15 cellular contexts compared by ENCODE assay signal in the genomic region with DNA sequence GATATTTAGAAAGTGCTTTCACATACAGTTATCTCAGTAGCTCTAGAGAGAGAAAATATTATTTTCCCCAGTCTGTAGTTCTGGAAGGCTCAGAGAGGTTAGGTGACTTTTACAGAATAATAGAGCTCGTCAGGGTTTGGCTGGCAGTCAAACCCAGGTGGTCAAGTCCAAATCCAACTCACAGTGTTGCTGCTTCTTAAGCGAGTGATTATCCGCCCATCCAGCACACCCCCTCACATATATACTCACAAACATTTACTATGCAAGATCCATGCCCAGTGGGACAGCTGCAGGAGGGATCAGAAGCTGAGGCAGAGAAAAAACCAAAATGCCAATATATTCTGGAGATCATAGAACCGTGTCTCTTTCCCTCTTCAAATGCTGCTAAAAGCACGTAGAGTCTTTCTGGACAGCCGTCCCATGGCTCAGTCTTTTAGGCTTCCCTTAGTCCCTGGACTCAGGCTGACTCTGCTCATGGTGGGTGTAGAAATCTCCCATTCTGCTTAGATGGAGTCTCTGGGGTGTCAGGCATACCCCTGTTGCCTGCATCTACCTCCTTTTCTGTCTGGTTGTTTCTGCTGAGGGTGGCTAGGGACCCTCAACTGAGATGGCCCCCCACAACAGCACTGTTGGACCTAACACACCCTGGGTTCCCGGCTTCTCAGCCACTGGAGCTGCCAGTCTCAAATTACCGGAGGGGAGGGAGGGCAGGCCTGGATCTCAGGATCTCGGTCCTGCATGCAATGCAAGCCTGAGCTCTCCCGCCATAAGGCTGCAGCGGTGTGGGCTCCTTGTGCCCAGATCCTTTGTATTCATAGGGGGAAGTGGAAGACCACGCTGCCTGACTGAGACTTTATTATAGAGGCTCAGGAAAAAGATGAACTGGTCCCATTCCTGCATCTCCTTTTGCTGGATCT. TPM values are rescaled to one million over a fixed set of nuclear protein-coding genes. Genes with fewer than 3 reads are reported as not detected.
DNase-seq lines count a peak whose midpoint lies in the region; ATAC-seq, FAIRE-seq and TF ChIP-seq lines count a peak whose summit lies in the region.
"Had no signal": no experiment of that assay in that cellular context is flagged by ENCODE, and none has a peak within 500 bp of the region (broad histone marks: within the 10 kb centered on the region; RNA-seq: fewer than 3 reads in every experiment).

A gene with protein sequence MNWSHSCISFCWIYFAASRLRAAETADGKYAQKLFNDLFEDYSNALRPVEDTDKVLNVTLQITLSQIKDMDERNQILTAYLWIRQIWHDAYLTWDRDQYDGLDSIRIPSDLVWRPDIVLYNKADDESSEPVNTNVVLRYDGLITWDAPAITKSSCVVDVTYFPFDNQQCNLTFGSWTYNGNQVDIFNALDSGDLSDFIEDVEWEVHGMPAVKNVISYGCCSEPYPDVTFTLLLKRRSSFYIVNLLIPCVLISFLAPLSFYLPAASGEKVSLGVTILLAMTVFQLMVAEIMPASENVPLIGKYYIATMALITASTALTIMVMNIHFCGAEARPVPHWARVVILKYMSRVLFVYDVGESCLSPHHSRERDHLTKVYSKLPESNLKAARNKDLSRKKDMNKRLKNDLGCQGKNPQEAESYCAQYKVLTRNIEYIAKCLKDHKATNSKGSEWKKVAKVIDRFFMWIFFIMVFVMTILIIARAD (plus strand): TSS at position 743 of the 917 bp plus-strand sequence. CDS start 135 bp downstream, at position 878.

- FAIRE-seq in keratinocyte (lab: Jason Lieb, UNC) (no peak), frontal cortex (lab: Jason Lieb, UNC) (no peak)

- intact Hi-C loops in left cardiac atrium (cut with DNase I) = no loop called here
- intact Hi-C loops in CD8-positive, alpha-beta T cell (cut with DNase I, micrococcal nuclease) = no loop called here

- no peak for ATAC-seq in left cardiac atrium
- ATAC-seq in CD8-positive, alpha-beta T cell = no peak
- ATAC-seq: body of pancreas had no signal

- peaks cover 29% of the 10 kb centered on the region for H3K4me1 ChIP-seq in ACC112 (ENCODE audit: control insufficient read depth, insufficient read depth, low read length, unreplicated experiment)
- peaks cover 19% of the 10 kb centered on the region for H3K4me1 ChIP-seq in HUES48 (ENCODE audit: control insufficient read depth, insufficient read depth, low read length)
- peaks cover 23% of the 10 kb centered on the region for H3K4me1 ChIP-seq in keratinocyte (ENCODE audit: control insufficient read depth, extremely low read depth, insufficient read depth, low read length)
- H3K4me1 ChIP-seq in CD8-positive, alpha-beta T cell (ENCODE audit: insufficient read depth, low read length) = no peaks in the 10 kb centered on the region

- H3K27ac Mint-ChIP-seq in CD8-positive, alpha-beta T cell = no peak within 1 kb of the TSS

- H3K9ac ChIP-seq in HUES48 (ENCODE audit: low read depth, low read length) (no peak within 1 kb of the TSS), keratinocyte (ENCODE audit: control insufficient read depth, extremely low read depth, insufficient read depth, low read length) (no peak within 1 kb of the TSS)

- H3K9me3 Mint-ChIP-seq in CD8-positive, alpha-beta T cell = no peaks in the 10 kb centered on the region

- H3K36me3 ChIP-seq in ACC112 (ENCODE audit: insufficient read depth, low read length) (no peaks in the 10 kb centered on the region), HUES48 (ENCODE audit: control insufficient read depth, insufficient read depth, low read length) (no peaks in the 10 kb centered on the region), keratinocyte (ENCODE audit: control insufficient read depth in 2 of 2, extremely low read depth in 1 of 2, insufficient read depth in 2 of 2, low read length in 2 of 2) (no peaks in the 10 kb centered on the region)
- no peaks in the 10 kb centered on the region for H3K36me3 ChIP-seq in CD8-positive, alpha-beta T cell (ENCODE audit: insufficient read depth, low read length)
- H3K36me3 ChIP-seq: gastrocnemius medialis had no signal

- H3K9me3 ChIP-seq in HUES48 (ENCODE audit: control insufficient read depth, insufficient read depth, low read length) (no peaks in the 10 kb centered on the region), keratinocyte (ENCODE audit: control insufficient read depth, low read depth, low read length) (no peaks in the 10 kb centered on the region)
- H3K9me3 ChIP-seq in CD8-positive, alpha-beta T cell (ENCODE audit: low read length) = no peaks in the 10 kb centered on the region
- H3K9me3 ChIP-seq: body of pancreas, gastrocnemius medialis had no signal

- peak; percentile 67 for DNase-seq in SK-N-DZ (ENCODE audit: low spot score)
- no peak for DNase-seq in keratinocyte (ENCODE audit: low read depth, low spot score)
- DNase-seq in left cardiac atrium = no peak
- DNase-seq in HUDEP-2 (lab: John Stamatoyannopoulos, UW; ENCODE audit: unreplicated experiment in 76 of 76) = no peak
- DNase-seq in CD8-positive, alpha-beta T cell = no peak
- DNase-seq in frontal cortex (ENCODE audit: low spot score in 2 of 2) = no peak
- DNase-seq: activated gamma-delta T cell; body of pancreas; effector CD8-positive, alpha-beta T cell; NCI-H1105; NK-92 treated with Interleukin-12 subunit alpha and Interleukin-12 subunit beta, amount 100 ng/mL, for 24 hours; stimulated activated CD4-positive, alpha-beta T cell treated with anti-CD3 and anti-CD28 coated beads, Interleukin-1b, Interleukin-23, amount 100 ng/mL, for 48 hours had no signal

- POLR2A ChIA-PET in CD8-positive, alpha-beta T cell (lab: Charles Lee) = interaction anchor here (0.6 kb wide), 1 partner anchor 22 kb away, joined by 3 read pairs; no protein-coding TSS in a partner anchor

- H3K4me2 ChIP-seq in keratinocyte (ENCODE audit: control insufficient read depth, extremely low read depth, insufficient read depth, low read depth, low read length) = peak within 1 kb of the TSS; percentile 39

- no peaks in the 10 kb centered on the region for H3K27me3 ChIP-seq in ACC112 (ENCODE audit: insufficient read depth, low read length)
- no peaks in the 10 kb centered on the region for H3K27me3 ChIP-seq in HUES48 (ENCODE audit: control insufficient read depth, insufficient read depth, low read length)
- no peaks in the 10 kb centered on the region for H3K27me3 ChIP-seq in keratinocyte (ENCODE audit: control insufficient read depth, extremely low read depth, insufficient read depth, low read length)
- no peaks in the 10 kb centered on the region for H3K27me3 ChIP-seq in CD8-positive, alpha-beta T cell (ENCODE audit: insufficient read depth, low read length)
- H3K27me3 ChIP-seq: body of pancreas, gastrocnemius medialis had no signal

- no peaks in the 10 kb centered on the region for H3K27me3 Mint-ChIP-seq in CD8-positive, alpha-beta T cell (ENCODE audit: low read depth)

- no peak for TF ChIP-seq CTCF in keratinocyte (optimal IDR thresholded peaks at IDR 0.05 in 1 of 3, IDR thresholded peaks at IDR 0.05 in 1 of 3, conservative IDR thresholded peaks at IDR 0.05 in 1 of 3; ENCODE audit: extremely low read depth in 1 of 3, insufficient read depth in 2 of 3, low read length in 3 of 3)
- no peak for TF ChIP-seq CTCF in CD8-positive, alpha-beta T cell (IDR thresholded peaks at IDR 0.05)

- CTCF ChIA-PET in CD8-positive, alpha-beta T cell (lab: Charles Lee) = interaction anchor here (1.2 to 1.6 kb wide), 4 partner anchors 9 to 185 kb away, joined by 3 to 9 read pairs (median 6); no protein-coding TSS in a partner anchor

- H4K20me1 ChIP-seq in keratinocyte (ENCODE audit: control insufficient read depth, extremely low read depth, insufficient read depth, low read length) = no peaks in the 10 kb centered on the region

- no peak within 1 kb of the TSS for H3K4me3 Mint-ChIP-seq in CD8-positive, alpha-beta T cell

- no peak within 1 kb of the TSS for H3K4me3 ChIP-seq in ACC112 (ENCODE audit: low read depth, low read length)
- no peak within 1 kb of the TSS; the same call in 1 of the 2 replicates for H3K4me3 ChIP-seq in HUES48 (ENCODE audit: low read depth, low read length)
- H3K4me3 ChIP-seq in keratinocyte (ENCODE audit: control insufficient read depth in 2 of 3, extremely low read depth in 1 of 3, insufficient read depth in 2 of 3, low read depth in 1 of 3, low read length in 3 of 3) = no peak within 1 kb of the TSS
- no peak within 1 kb of the TSS for H3K4me3 ChIP-seq in CD8-positive, alpha-beta T cell (ENCODE audit: low read depth, low read length)
- H3K4me3 ChIP-seq: body of pancreas, gastrocnemius medialis had no signal

- no peaks in the 10 kb centered on the region for H3K36me3 Mint-ChIP-seq in CD8-positive, alpha-beta T cell

- peaks cover 4% of the 10 kb centered on the region for H3K4me1 Mint-ChIP-seq in CD8-positive, alpha-beta T cell (ENCODE audit: low read depth)

- dilution Hi-C loops in keratinocyte (cut with MboI; ENCODE audit: extremely low pct_ligation_motif_present, low sequenced_read_pairs) = no loop called here

- H2AFZ ChIP-seq in ACC112 (ENCODE audit: low read length, unreplicated experiment) (no peak within 1 kb of the TSS), keratinocyte (ENCODE audit: control insufficient read depth, low read length) (no peak within 1 kb of the TSS)

- H3K27ac ChIP-seq in ACC112 (ENCODE audit: low read depth, low read length) (peak within 1 kb of the TSS; percentile 4; the same call in 1 of the 2 replicates), HUES48 (ENCODE audit: low read depth, low read length) (peak within 1 kb of the TSS; percentile 59), keratinocyte (ENCODE audit: control insufficient read depth, insufficient read depth, low read length) (peak within 1 kb of the TSS; percentile 31)
- no peak within 1 kb of the TSS for H3K27ac ChIP-seq in CD8-positive, alpha-beta T cell (ENCODE audit: low read depth, low read length)
- H3K27ac ChIP-seq: body of pancreas, gastrocnemius medialis had no signal

- no peaks in the 10 kb centered on the region for H3K79me2 ChIP-seq in ACC112 (ENCODE audit: control insufficient read depth, insufficient read depth, low read length, unreplicated experiment)
- H3K79me2 ChIP-seq in keratinocyte (ENCODE audit: control insufficient read depth, insufficient read depth, low read length) = no peaks in the 10 kb centered on the region

- H3K9me1 ChIP-seq in keratinocyte (ENCODE audit: control insufficient read depth, extremely low read depth, insufficient read depth, low read length) = no peaks in the 10 kb centered on the region

RNA-seq across cellular contexts. Expression of the gene that starts here (rescaled TPM):
- polyA plus RNA-seq in SK-N-DZ (2014; cell fraction: cytosol; rRNA removed) = 22.3 and 23.4 TPM in 2 replicates
- polyA plus RNA-seq in SK-N-DZ (2014; cell fraction: nucleus; rRNA removed) = 6.9 and 7.5 TPM in 2 replicates
- polyA plus RNA-seq in keratinocyte = 0.02 to 0.37 TPM (median 0.03 TPM) in 3 replicates
- polyA plus RNA-seq in keratinocyte (2011; ENCODE audit: low read depth) = 0.26 TPM
- polyA plus RNA-seq in keratinocyte (2011; cell fraction: cytosol; rRNA removed) = 0.03 and 0.09 TPM in 2 replicates
- polyA plus RNA-seq in keratinocyte (2011; cell fraction: nucleus; rRNA removed) = 0.09 TPM in 1 of 2 replicates, not detected in the other
- polyA plus RNA-seq in keratinocyte (2012; ENCODE audit: low replicate concordance) = 0.17 and 0.18 TPM in 2 replicates
- 0.16 to 0.20 TPM in 2 of 3 replicates, not detected in the other for polyA minus RNA-seq in keratinocyte
- not detected for polyA minus RNA-seq in keratinocyte (2011; cell fraction: cytosol; rRNA and poly(A)+ RNA removed)
- polyA minus RNA-seq in keratinocyte (2011; cell fraction: nucleus; rRNA and poly(A)+ RNA removed) = 0.23 TPM in 1 of 2 replicates, not detected in the other
- total RNA-seq in left cardiac atrium = not detected
- total RNA-seq in CD8-positive, alpha-beta T cell = under 1 TPM; 0.14 to 0.58 TPM
- not detected for total RNA-seq in frontal cortex
- total RNA-seq: body of pancreas, gastrocnemius medialis had no signal
